11 cellular contexts compared by ENCODE assay signal in genomic region chr2:25671622-25672021, GRCh38. TPM values are rescaled to one million over a fixed set of nuclear protein-coding genes. Genes with fewer than 3 reads are reported as not detected.
DNase-seq lines count a peak whose midpoint lies in the region; ATAC-seq and TF ChIP-seq lines count a peak whose summit lies in the region.
"Had no signal": no experiment of that assay in that cellular context is flagged by ENCODE, and none has a peak within 500 bp of the region (broad histone marks: within the 10 kb centered on the region; RNA-seq: fewer than 3 reads in every experiment).

No MANE protein-coding gene starts in this region.

- ATAC-seq in RWPE2 (ENCODE audit: low read depth): no peak
- ATAC-seq in stimulated activated naive B cell treated with anti-CD40 and anti-IgM and Interleukin-4, amounts not matched to agents 10 μg/mL and 1 μg/mL and 100 μg/mL, for 72 hours (replicated peaks): no peak
- ATAC-seq in esophagus mucosa: no peak

- H3K27me3 ChIP-seq in RWPE2 (ENCODE audit: insufficient read depth, poor library complexity, severe bottlenecking): no peaks in the 10 kb centered on the region
- H3K27me3 ChIP-seq: BE2C had no signal

- peak overlapping the region; percentile 76 for H3K4me3 ChIP-seq in RWPE2 (ENCODE audit: severe bottlenecking)
- H3K4me3 ChIP-seq: SJSA1 had no signal

- peak overlapping the region; percentile 83 for H3K27ac ChIP-seq in RWPE2 (ENCODE audit: poor library complexity, severe bottlenecking)
- H3K27ac ChIP-seq: SJSA1 had no signal

- H3K36me3 Mint-ChIP-seq in activated T-cell treated with anti-CD3 and anti-CD28 coated beads, Interleukin-2, amount 50 U/mL, for 24 hours (ENCODE audit: low read depth): no peaks in the 10 kb centered on the region
- H3K36me3 Mint-ChIP-seq in endothelial cell (ENCODE audit: low read depth, unreplicated experiment): no peaks in the 10 kb centered on the region
- no peaks in the 10 kb centered on the region for H3K36me3 Mint-ChIP-seq in stimulated activated naive B cell treated with anti-CD40 and anti-IgM and Interleukin-4, amounts not matched to agents 10 μg/mL and 1 μg/mL and 100 μg/mL, for 72 hours

- no peaks in the 10 kb centered on the region for H3K36me3 ChIP-seq in RWPE2 (ENCODE audit: low read depth)

- no peaks in the 10 kb centered on the region for H3K9me3 ChIP-seq in RWPE2 (ENCODE audit: severe bottlenecking)
- H3K9me3 ChIP-seq: BE2C had no signal

- no peak overlapping the region for H3K27ac Mint-ChIP-seq in activated T-cell treated with anti-CD3 and anti-CD28 coated beads, Interleukin-2, amount 50 U/mL, for 24 hours
- no peak overlapping the region for H3K27ac Mint-ChIP-seq in endothelial cell (ENCODE audit: unreplicated experiment)
- no peak overlapping the region for H3K27ac Mint-ChIP-seq in stimulated activated naive B cell treated with anti-CD40 and anti-IgM and Interleukin-4, amounts not matched to agents 10 μg/mL and 1 μg/mL and 100 μg/mL, for 72 hours

- H3K4me3 Mint-ChIP-seq in activated T-cell treated with anti-CD3 and anti-CD28 coated beads, Interleukin-2, amount 50 U/mL, for 24 hours: peak overlapping the region; percentile 80
- peak overlapping the region; percentile 68 for H3K4me3 Mint-ChIP-seq in endothelial cell (ENCODE audit: unreplicated experiment)
- peak overlapping the region; percentile 28 to 49 for H3K4me3 Mint-ChIP-seq in stimulated activated naive B cell treated with anti-CD40 and anti-IgM and Interleukin-4, amounts not matched to agents 10 μg/mL and 1 μg/mL and 100 μg/mL, for 72 hours

- DNase-seq in activated T-cell treated with anti-CD3 and anti-CD28 coated beads, Interleukin-2, amount 50 U/mL, for 24 hours: no peak
- DNase-seq in activated T-cell treated with anti-CD3 and anti-CD28 coated beads for 4 hours (no peak), RWPE2 (ENCODE audit: low spot score) (no peak), endothelial cell (ENCODE audit: low spot score) (no peak), NK-92 (lab: John Stamatoyannopoulos, UW; ENCODE audit: unreplicated experiment) (no peak), pons (ENCODE audit: low spot score) (no peak)
- DNase-seq in stimulated activated naive B cell treated with anti-CD40 and anti-IgM and Interleukin-4, amounts not matched to agents 10 μg/mL and 1 μg/mL and 100 μg/mL, for 72 hours: no peak
- DNase-seq: BE2C, NCI-H2081 had no signal

- peaks cover 31% of the 10 kb centered on the region for H3K4me1 Mint-ChIP-seq in activated T-cell treated with anti-CD3 and anti-CD28 coated beads, Interleukin-2, amount 50 U/mL, for 24 hours (ENCODE audit: low read depth)
- H3K4me1 Mint-ChIP-seq in endothelial cell (ENCODE audit: unreplicated experiment): peaks cover 3% of the 10 kb centered on the region
- H3K4me1 Mint-ChIP-seq in stimulated activated naive B cell treated with anti-CD40 and anti-IgM and Interleukin-4, amounts not matched to agents 10 μg/mL and 1 μg/mL and 100 μg/mL, for 72 hours: peaks cover 16 to 26% of the 10 kb centered on the region in 2 donors

- H3K9me3 Mint-ChIP-seq in activated T-cell treated with anti-CD3 and anti-CD28 coated beads, Interleukin-2, amount 50 U/mL, for 24 hours: no peaks in the 10 kb centered on the region
- H3K9me3 Mint-ChIP-seq in endothelial cell (ENCODE audit: unreplicated experiment): no peaks in the 10 kb centered on the region
- H3K9me3 Mint-ChIP-seq in stimulated activated naive B cell treated with anti-CD40 and anti-IgM and Interleukin-4, amounts not matched to agents 10 μg/mL and 1 μg/mL and 100 μg/mL, for 72 hours: no peaks in the 10 kb centered on the region

- TF ChIP-seq CTCF in RWPE2 (IDR thresholded peaks at IDR 0.05; ENCODE audit: poor library complexity, severe bottlenecking) (no peak), endothelial cell (IDR thresholded peaks at IDR 0.05; ENCODE audit: unreplicated experiment) (no peak)

- peaks cover 3% of the 10 kb centered on the region for H3K27me3 Mint-ChIP-seq in activated T-cell treated with anti-CD3 and anti-CD28 coated beads, Interleukin-2, amount 50 U/mL, for 24 hours
- peaks cover 3% of the 10 kb centered on the region for H3K27me3 Mint-ChIP-seq in endothelial cell (ENCODE audit: unreplicated experiment)
- peaks cover 0 to 2% of the 10 kb centered on the region in 2 donors for H3K27me3 Mint-ChIP-seq in stimulated activated naive B cell treated with anti-CD40 and anti-IgM and Interleukin-4, amounts not matched to agents 10 μg/mL and 1 μg/mL and 100 μg/mL, for 72 hours

- H3K4me1 ChIP-seq in RWPE2 (ENCODE audit: insufficient read depth, poor library complexity, severe bottlenecking): peaks cover 12% of the 10 kb centered on the region
- H3K4me1 ChIP-seq: BE2C had no signal

RNA-seq across cellular contexts. Expression of gene DTNB, which starts 1.8 kb away (rescaled TPM):
- total RNA-seq in endothelial cell (ENCODE audit: unreplicated experiment) (12.0 TPM), esophagus mucosa (14.6 TPM)
